In the genomic region with DNA sequence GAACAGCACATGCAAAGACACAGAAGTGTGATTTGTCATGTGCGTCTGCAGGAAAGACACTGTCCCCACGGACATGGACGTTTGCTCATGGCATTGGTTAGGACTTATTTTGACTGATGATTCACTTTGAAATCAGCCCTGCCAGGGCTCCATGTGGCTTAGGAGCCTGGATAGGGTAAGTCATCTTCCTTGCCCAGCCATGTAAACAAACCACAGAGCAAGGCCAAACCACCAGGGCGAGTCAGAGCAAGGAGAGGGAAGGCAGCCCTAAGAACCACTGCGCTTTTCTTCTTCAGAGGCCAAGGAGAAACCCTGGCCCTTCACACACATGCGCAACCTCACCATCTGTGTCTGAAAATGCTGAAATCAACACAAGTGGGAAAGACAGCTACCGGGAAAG, we compare ENCODE assay signal across 14 cellular contexts.
A peak's percentile ranks its signal among the peaks of the same experiment; 100 is the strongest.
DNase-seq lines count a peak whose midpoint lies in the region; ATAC-seq and TF ChIP-seq lines count a peak whose summit lies in the region.
"Had no signal": no experiment of that assay in that cellular context is flagged by ENCODE, and none has a peak within 500 bp of the region (broad histone marks: within the 10 kb centered on the region; RNA-seq: fewer than 3 reads in every experiment).

No MANE protein-coding gene starts in this region.

- no CpG with 5 or more reads among the region's 7 CpGs for WGBS in neuronal stem cell (ENCODE audit: extremely low coverage in 2 of 2, insufficient read length in 2 of 2, insufficient replicate concordance in 1 of 2), 2 donors

- H2AK5ac ChIP-seq in neuronal stem cell (ENCODE audit: low read depth, low read length) = no peak overlapping the region

- H3K9me3 Mint-ChIP-seq in stimulated activated effector memory CD8-positive, alpha-beta T cell treated with anti-CD3 and anti-CD28 coated beads, Interleukin-12 subunit alpha, Interleukin-12 subunit beta, amount 100 ng/mL, for 72 hours = no peaks in the 10 kb centered on the region
- H3K9me3 Mint-ChIP-seq: activated T-cell treated with anti-CD3 and anti-CD28 coated beads, Interleukin-2, amount 50 U/mL, for 4 hours; T-helper 1 cell treated with Interleukin-12 subunit alpha and Interleukin-12 subunit beta and Interleukin-4 antibody, amounts not matched to agents 30 μg/mL and 1 μg/mL, for 36 hours had no signal

- peaks cover 2% of the 10 kb centered on the region for H3K79me1 ChIP-seq in neuronal stem cell (ENCODE audit: low read depth, low read length)

- no peak overlapping the region for H4K8ac ChIP-seq in neuronal stem cell (ENCODE audit: low read depth, low read length)

- no peaks in the 10 kb centered on the region for H3K9me3 ChIP-seq in neuronal stem cell (replicated peaks in 1 of 2; ENCODE audit: control insufficient read depth in 2 of 2, insufficient read depth in 1 of 2, low read depth in 1 of 2, low read length in 2 of 2)

- H3K27ac ChIP-seq in neuronal stem cell (replicated peaks; ENCODE audit: low read length) = no peak overlapping the region

- no peak overlapping the region for H2BK12ac ChIP-seq in neuronal stem cell (ENCODE audit: low read length)

- no peak overlapping the region for H3K4me2 ChIP-seq in neuronal stem cell (ENCODE audit: insufficient read depth, low read length, poor library complexity, severe bottlenecking)

- no peak overlapping the region for H3K9ac ChIP-seq in neuronal stem cell (ENCODE audit: low read depth, low read length, poor library complexity)

- peak overlapping the region; percentile 18 for H3K18ac ChIP-seq in neuronal stem cell (ENCODE audit: low read length)

- no peaks in the 10 kb centered on the region for H3K4me1 Mint-ChIP-seq in stimulated activated effector memory CD8-positive, alpha-beta T cell treated with anti-CD3 and anti-CD28 coated beads, Interleukin-12 subunit alpha, Interleukin-12 subunit beta, amount 100 ng/mL, for 72 hours

- no peak overlapping the region for H2BK5ac ChIP-seq in neuronal stem cell (ENCODE audit: low read length)

- H3K27ac Mint-ChIP-seq in stimulated activated effector memory CD8-positive, alpha-beta T cell treated with anti-CD3 and anti-CD28 coated beads, Interleukin-12 subunit alpha, Interleukin-12 subunit beta, amount 100 ng/mL, for 72 hours = no peak overlapping the region
- H3K27ac Mint-ChIP-seq: T-helper 1 cell treated with Interleukin-12 subunit alpha and Interleukin-12 subunit beta and Interleukin-4 antibody, amounts not matched to agents 30 μg/mL and 1 μg/mL, for 36 hours had no signal

- no peak for TF ChIP-seq CTCF in choroid plexus epithelial cell (conservative IDR thresholded peaks at IDR 0.05; ENCODE audit: low read depth, low read length)

- no peak overlapping the region for H3K4me3 Mint-ChIP-seq in stimulated activated effector memory CD8-positive, alpha-beta T cell treated with anti-CD3 and anti-CD28 coated beads, Interleukin-12 subunit alpha, Interleukin-12 subunit beta, amount 100 ng/mL, for 72 hours
- H3K4me3 Mint-ChIP-seq: activated T-cell treated with anti-CD3 and anti-CD28 coated beads, Interleukin-2, amount 50 U/mL, for 4 hours; T-helper 1 cell treated with Interleukin-12 subunit alpha and Interleukin-12 subunit beta and Interleukin-4 antibody, amounts not matched to agents 30 μg/mL and 1 μg/mL, for 36 hours had no signal

- H3K14ac ChIP-seq in neuronal stem cell (ENCODE audit: low read length) = peak overlapping the region; percentile 57

- H3K23ac ChIP-seq in neuronal stem cell (ENCODE audit: low read depth, low read length, poor library complexity) = no peak overlapping the region

- no peak for ATAC-seq in HG03432 (IDR thresholded peaks at IDR 0.05; ENCODE audit: unreplicated experiment)
- ATAC-seq in stimulated activated effector memory CD8-positive, alpha-beta T cell treated with anti-CD3 and anti-CD28 coated beads, Interleukin-12 subunit alpha, Interleukin-12 subunit beta, amount 100 ng/mL, for 72 hours = no peak
- ATAC-seq: left colon had no signal

- no peak overlapping the region for H3K4ac ChIP-seq in neuronal stem cell (ENCODE audit: low read length)

- no peaks in the 10 kb centered on the region for H3K36me3 Mint-ChIP-seq in stimulated activated effector memory CD8-positive, alpha-beta T cell treated with anti-CD3 and anti-CD28 coated beads, Interleukin-12 subunit alpha, Interleukin-12 subunit beta, amount 100 ng/mL, for 72 hours

- H3K4me3 ChIP-seq in choroid plexus epithelial cell (ENCODE audit: low read depth, low read length) (no peak overlapping the region), neuronal stem cell (ENCODE audit: low read length in 2 of 2) (peak overlapping the region in 1 of 2 donors; percentile 41)

- H3K27me3 ChIP-seq in neuronal stem cell (ENCODE audit: control insufficient read depth in 3 of 3, insufficient read depth in 3 of 3, low read depth in 1 of 3, low read length in 3 of 3) = peaks cover 0 to 17% (median 0%) of the 10 kb centered on the region in 3 experiments

- H3K4me1 ChIP-seq in neuronal stem cell (ENCODE audit: control insufficient read depth in 2 of 2, insufficient read depth in 1 of 2, low read depth in 1 of 2, low read length in 2 of 2) = no peaks in the 10 kb centered on the region

- no peak overlapping the region for H2AFZ ChIP-seq in neuronal stem cell (ENCODE audit: low read length)

- no peak overlapping the region for H2BK120ac ChIP-seq in neuronal stem cell (ENCODE audit: low read depth, low read length)

- H4K91ac ChIP-seq in neuronal stem cell (ENCODE audit: low read depth, low read length, poor library complexity) = no peak overlapping the region

- H2BK15ac ChIP-seq in neuronal stem cell (ENCODE audit: low read length) = no peak overlapping the region

- H3K36me3 ChIP-seq in neuronal stem cell (replicated peaks in 1 of 2; ENCODE audit: control insufficient read depth in 2 of 2, insufficient read depth in 2 of 2, low read length in 2 of 2) = no peaks in the 10 kb centered on the region

- peak; percentile 97 for DNase-seq in EL
- DNase-seq in NCI-H446 treated with DMSO at 0.1 percent for 48 hours (lab: John Stamatoyannopoulos, UW) = peak; percentile 19
- DNase-seq in choroid plexus epithelial cell (ENCODE audit: low read depth) = peak; percentile 95
- no peak for DNase-seq in neuronal stem cell (ENCODE audit: low spot score)
- DNase-seq in NCI-H1694 (lab: John Stamatoyannopoulos, UW) = no peak
- DNase-seq in stimulated activated effector memory CD8-positive, alpha-beta T cell treated with anti-CD3 and anti-CD28 coated beads, Interleukin-12 subunit alpha, Interleukin-12 subunit beta, amount 100 ng/mL, for 72 hours (ENCODE audit: low spot score in 2 of 2) = no peak
- no peak for DNase-seq in NCI-H2029 treated with DMSO at 0.1 percent for 48 hours (lab: John Stamatoyannopoulos, UW)
- DNase-seq: activated T-cell treated with anti-CD3 and anti-CD28 coated beads, Interleukin-2, amount 50 U/mL, for 4 hours; DMS 273 treated with DMSO at 0.1 percent for 48 hours; left colon; NCI-H524 treated with DMSO at 0.1 percent for 48 hours; retina had no signal

Comparison
In these comparisons a context has a peak if more than half of its experiments do, and no peak if none do; other contexts are left out.
1. DNase-seq: peak in EL (single experiment), NCI-H446 treated with DMSO at 0.1 percent for 48 hours (single experiment) and choroid plexus epithelial cell (single experiment); none in neuronal stem cell (single experiment), NCI-H1694 (single experiment), stimulated activated effector memory CD8-positive, alpha-beta T cell treated with anti-CD3 and anti-CD28 coated beads, Interleukin-12 subunit alpha, Interleukin-12 subunit beta, amount 100 ng/mL, for 72 hours (0 of 2) and NCI-H2029 treated with DMSO at 0.1 percent for 48 hours (single experiment).